Comparison of ENCODE assay signal across 1 cellular context in the genomic region with DNA sequence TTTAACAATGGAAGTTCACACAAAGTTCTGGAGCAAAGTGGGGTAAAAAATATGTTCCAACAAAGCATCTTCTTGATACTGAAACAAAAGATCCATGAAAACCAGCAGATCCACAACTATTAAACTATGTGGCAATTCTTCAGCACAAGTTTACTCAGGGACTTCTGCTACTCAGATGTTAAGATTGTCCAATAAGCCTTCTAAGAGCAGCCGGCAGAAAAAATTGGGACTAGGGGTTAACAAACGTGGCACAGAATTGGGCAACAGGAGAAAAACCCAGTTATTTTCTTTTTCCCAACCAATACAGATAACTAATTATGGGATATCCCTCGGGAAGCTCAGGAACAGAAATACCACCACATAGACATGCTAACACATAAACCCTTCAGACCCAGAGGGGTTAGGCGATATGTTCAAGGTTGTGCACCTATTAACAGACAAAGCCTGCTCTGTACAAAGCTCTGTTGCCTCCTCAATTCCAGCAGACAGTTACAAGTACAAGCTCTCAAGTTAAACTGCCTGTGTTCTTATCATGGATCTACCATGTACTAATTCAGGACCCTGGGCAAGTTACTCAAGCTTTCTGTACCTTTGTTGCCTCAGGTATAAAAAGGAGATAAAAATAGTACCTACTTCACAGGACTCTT.
TF ChIP-seq lines count a peak whose summit lies in the region.

No MANE protein-coding gene starts in this region.

TF ChIP-seq in SK-N-SH treated with all-trans-retinoic acid at 6 μM for 48 hours, 23 proteins besides CTCF, POLR2A, EP300 and RAD21 (continued from another document):
- TF ChIP-seq ZFP30 (CRISPR knock-in tag; IDR thresholded peaks at IDR 0.05) = no peak
- TF ChIP-seq BACH2 (CRISPR knock-in tag; IDR thresholded peaks at IDR 0.05; ENCODE audit: borderline replicate concordance) = no peak
- TF ChIP-seq, protein P1, sequence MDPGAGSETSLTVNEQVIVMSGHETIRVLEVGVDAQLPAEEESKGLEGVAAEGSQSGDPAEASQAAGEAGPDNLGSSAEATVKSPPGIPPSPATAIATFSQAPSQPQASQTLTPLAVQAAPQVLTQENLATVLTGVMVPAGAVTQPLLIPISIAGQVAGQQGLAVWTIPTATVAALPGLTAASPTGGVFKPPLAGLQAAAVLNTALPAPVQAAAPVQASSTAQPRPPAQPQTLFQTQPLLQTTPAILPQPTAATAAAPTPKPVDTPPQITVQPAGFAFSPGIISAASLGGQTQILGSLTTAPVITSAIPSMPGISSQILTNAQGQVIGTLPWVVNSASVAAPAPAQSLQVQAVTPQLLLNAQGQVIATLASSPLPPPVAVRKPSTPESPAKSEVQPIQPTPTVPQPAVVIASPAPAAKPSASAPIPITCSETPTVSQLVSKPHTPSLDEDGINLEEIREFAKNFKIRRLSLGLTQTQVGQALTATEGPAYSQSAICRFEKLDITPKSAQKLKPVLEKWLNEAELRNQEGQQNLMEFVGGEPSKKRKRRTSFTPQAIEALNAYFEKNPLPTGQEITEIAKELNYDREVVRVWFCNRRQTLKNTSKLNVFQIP (CRISPR knock-in tag; IDR thresholded peaks at IDR 0.05; ENCODE audit: borderline replicate concordance, low read depth) = no peak
